8 cellular contexts compared by ENCODE assay signal in the genomic region with DNA sequence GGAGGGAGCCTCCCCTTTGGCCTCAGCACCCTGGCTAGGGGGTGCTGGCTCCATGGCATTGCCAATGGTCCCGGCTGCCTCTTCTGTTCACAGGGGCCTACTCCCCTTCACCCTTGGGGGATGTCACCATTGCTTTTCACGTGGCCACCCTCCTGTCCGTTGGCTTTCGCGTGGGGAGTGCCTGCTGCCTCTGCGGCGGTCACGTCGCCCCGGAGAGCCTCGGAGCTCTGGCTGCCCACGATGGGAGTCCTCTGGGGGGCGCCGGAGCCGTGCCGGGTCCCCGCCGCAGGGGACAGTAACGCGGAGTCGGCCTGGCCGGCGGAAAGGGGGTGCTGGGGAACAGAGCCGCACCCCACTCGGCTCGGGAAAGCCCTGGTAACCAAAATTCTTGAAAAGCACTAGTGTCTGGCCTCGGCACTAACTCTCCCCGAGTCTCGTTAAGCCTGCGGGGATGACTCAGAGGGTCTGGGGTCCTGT. TPM values are rescaled to one million over a fixed set of nuclear protein-coding genes. Genes with fewer than 3 reads are reported as not detected.
A peak's percentile ranks its signal among the peaks of the same experiment; 100 is the strongest.
DNase-seq lines count a peak whose midpoint lies in the region; ATAC-seq and TF ChIP-seq lines count a peak whose summit lies in the region.

No MANE protein-coding gene starts in this region.

- H3K9me3 ChIP-seq in CD4-positive, alpha-beta memory T cell (ENCODE audit: control insufficient read depth in 1 of 2, low read length in 2 of 2) = no peaks in the 10 kb centered on the region
- H3K9me3 ChIP-seq in endodermal cell (ENCODE audit: control insufficient read depth, low read length) = no peaks in the 10 kb centered on the region

- intact Hi-C loops in CD4-positive, alpha-beta memory T cell (cut with micrococcal nuclease) = loop anchor here (5.0 to 10.0 kb wide), 3 partner anchors 119 to 699 kb away; no protein-coding TSS in a partner anchor
- intact Hi-C loops in activated B cell treated with CpG ODN at 0.5 μM for 24 hours (cut with micrococcal nuclease) = loop anchor here (5.0 to 10.0 kb wide), 5 partner anchors 291 to 1579 kb away; partner anchors contain the start of genes PEX7, REPS1 and TNFAIP3

- peak overlapping the region; percentile 70 to 91 (median 75) for H3K27ac Mint-ChIP-seq in CD4-positive, alpha-beta memory T cell
- H3K27ac Mint-ChIP-seq in activated B cell treated with CpG ODN at 0.5 μM for 24 hours (peak overlapping the region; percentile 73), endodermal cell (peak overlapping the region; percentile 88)

- peak in 3 of 5 donors; percentile 4 to 62 (median 27) for DNase-seq in CD4-positive, alpha-beta memory T cell
- DNase-seq in activated B cell treated with CpG ODN at 0.5 μM for 24 hours (peak; percentile 43), endodermal cell (peak; percentile 74), mucosa of gallbladder (ENCODE audit: low spot score) (peak; percentile 25), NCI-H226 (no peak)

- H3K4me1 Mint-ChIP-seq in CD4-positive, alpha-beta memory T cell = peaks cover 13 to 25% (median 22%) of the 10 kb centered on the region in 4 donors
- H3K4me1 Mint-ChIP-seq in activated B cell treated with CpG ODN at 0.5 μM for 24 hours (peaks cover 20% of the 10 kb centered on the region), endodermal cell (peaks cover 13% of the 10 kb centered on the region)

- H3K27me3 ChIP-seq in CD4-positive, alpha-beta memory T cell (ENCODE audit: insufficient read depth, low read length) = no peaks in the 10 kb centered on the region
- H3K27me3 ChIP-seq in endodermal cell (ENCODE audit: control insufficient read depth, insufficient read depth, low read length, poor library complexity, severe bottlenecking) = no peaks in the 10 kb centered on the region

- peak overlapping the region; percentile 22 for H3K9ac ChIP-seq in endodermal cell (ENCODE audit: extremely low read depth, low read length, poor library complexity, severe bottlenecking)

- ATAC-seq in GM19438 (IDR thresholded peaks at IDR 0.05; ENCODE audit: low read depth, unreplicated experiment) (peak; percentile 20), activated B cell treated with CpG ODN at 0.5 μM for 24 hours (ENCODE audit: low read depth) (peak; percentile 5)

- 29 to 41% methylated on average over 12 to 30 of the region's 30 CpGs for WGBS in endodermal cell (ENCODE audit: insufficient coverage in 1 of 2, insufficient read length in 1 of 2), 2 experiments

- peaks cover 22% of the 10 kb centered on the region for H3K36me3 ChIP-seq in CD4-positive, alpha-beta memory T cell (ENCODE audit: insufficient read depth, low read length)
- H3K36me3 ChIP-seq in endodermal cell (ENCODE audit: control insufficient read depth, insufficient read depth, low read length) = peaks cover 28% of the 10 kb centered on the region

- POLR2A ChIA-PET in CD4-positive, alpha-beta memory T cell (lab: Charles Lee; ENCODE audit: partially characterized antibody) = interaction anchor here (1.0 to 3.3 kb wide), 4 partner anchors 31 to 370 kb away, joined by 3 to 30 read pairs (median 6); partner anchors contain the start of gene CCDC28A
- POLR2A ChIA-PET in activated B cell treated with CpG ODN at 0.5 μM for 24 hours (lab: Charles Lee) = interaction anchor here (0.6 to 3.1 kb wide), 3 partner anchors 9 to 971 kb away, joined by 3 to 17 read pairs (median 10); partner anchors contain the start of gene CITED2

- peak overlapping the region; percentile 72 for H3K27ac ChIP-seq in CD4-positive, alpha-beta memory T cell (ENCODE audit: low read depth, low read length)
- H3K27ac ChIP-seq in endodermal cell (ENCODE audit: low read depth, low read length) (no peak overlapping the region), temporal lobe (ENCODE audit: low read depth, low read length) (peak overlapping the region; percentile 30)

- TF ChIP-seq RAD21 in Ishikawa (IDR thresholded peaks at IDR 0.05; ENCODE audit: low read depth) = no peak; the same call in 1 of the 2 replicates

- peaks cover 22% of the 10 kb centered on the region for H3K4me1 ChIP-seq in CD4-positive, alpha-beta memory T cell (ENCODE audit: insufficient read depth, low read length)
- no peaks in the 10 kb centered on the region for H3K4me1 ChIP-seq in endodermal cell (ENCODE audit: control insufficient read depth, insufficient read depth, low read length)

- peaks cover 9 to 31% of the 10 kb centered on the region in 2 donors for H3K36me3 Mint-ChIP-seq in CD4-positive, alpha-beta memory T cell
- peaks cover 23% of the 10 kb centered on the region for H3K36me3 Mint-ChIP-seq in activated B cell treated with CpG ODN at 0.5 μM for 24 hours (ENCODE audit: low read depth)
- H3K36me3 Mint-ChIP-seq in endodermal cell (ENCODE audit: low read depth) = peaks cover 23% of the 10 kb centered on the region

- no peak for TF ChIP-seq EP300 in Ishikawa (IDR thresholded peaks at IDR 0.05; ENCODE audit: borderline replicate concordance)

- CTCF ChIA-PET in CD4-positive, alpha-beta memory T cell (lab: Charles Lee; ENCODE audit: partially characterized antibody) = interaction anchor here (0.9 to 3.6 kb wide), 10 partner anchors 9 to 287 kb away, joined by 3 to 17 read pairs (median 4); no protein-coding TSS in a partner anchor
- CTCF ChIA-PET in activated B cell treated with CpG ODN at 0.5 μM for 24 hours (lab: Charles Lee) = interaction anchor here (1.5 to 3.0 kb wide), 2 partner anchors 9 to 286 kb away, joined by 16 to 17 read pairs; no protein-coding TSS in a partner anchor

- H3K27me3 Mint-ChIP-seq in CD4-positive, alpha-beta memory T cell = no peaks in the 10 kb centered on the region
- H3K27me3 Mint-ChIP-seq in activated B cell treated with CpG ODN at 0.5 μM for 24 hours (no peaks in the 10 kb centered on the region), endodermal cell (ENCODE audit: insufficient read depth) (no peaks in the 10 kb centered on the region)

- H3K4me3 Mint-ChIP-seq in CD4-positive, alpha-beta memory T cell = peak overlapping the region; percentile 81 to 87 (median 84)
- peak overlapping the region; percentile 80 for H3K4me3 Mint-ChIP-seq in activated B cell treated with CpG ODN at 0.5 μM for 24 hours
- peak overlapping the region; percentile 90 for H3K4me3 Mint-ChIP-seq in endodermal cell

- TF ChIP-seq CTCF in activated B cell treated with CpG ODN at 0.5 μM for 24 hours (IDR thresholded peaks at IDR 0.05) (no peak), endodermal cell (conservative IDR thresholded peaks at IDR 0.05) (peak; percentile 51)

- no peaks in the 10 kb centered on the region for H3K9me3 Mint-ChIP-seq in CD4-positive, alpha-beta memory T cell
- H3K9me3 Mint-ChIP-seq in activated B cell treated with CpG ODN at 0.5 μM for 24 hours (no peaks in the 10 kb centered on the region), endodermal cell (no peaks in the 10 kb centered on the region)

- peak overlapping the region; percentile 2 to 73 for H3K4me3 ChIP-seq in CD4-positive, alpha-beta memory T cell (ENCODE audit: low read length in 2 of 2)
- peak overlapping the region; percentile 70 for H3K4me3 ChIP-seq in endodermal cell (ENCODE audit: low read length)

TF ChIP-seq in Ishikawa, 13 proteins besides CTCF, POLR2A, EP300 and RAD21:
- TF ChIP-seq ZBTB7A (IDR thresholded peaks at IDR 0.05; ENCODE audit: low read depth) = peak; percentile 23; the same call in 1 of the 2 replicates
- TF ChIP-seq, protein P1, sequence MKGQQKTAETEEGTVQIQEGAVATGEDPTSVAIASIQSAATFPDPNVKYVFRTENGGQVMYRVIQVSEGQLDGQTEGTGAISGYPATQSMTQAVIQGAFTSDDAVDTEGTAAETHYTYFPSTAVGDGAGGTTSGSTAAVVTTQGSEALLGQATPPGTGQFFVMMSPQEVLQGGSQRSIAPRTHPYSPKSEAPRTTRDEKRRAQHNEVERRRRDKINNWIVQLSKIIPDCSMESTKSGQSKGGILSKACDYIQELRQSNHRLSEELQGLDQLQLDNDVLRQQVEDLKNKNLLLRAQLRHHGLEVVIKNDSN (IDR thresholded peaks at IDR 0.05) = no peak

RNA-seq across cellular contexts. Expression of gene HEBP2, which starts 0.7 kb away (rescaled TPM):
- 10 to 100 TPM; 47.2 to 52.7 TPM for total RNA-seq in CD4-positive, alpha-beta memory T cell
- 10 to 100 TPM; 47.9 to 49.6 TPM for polyA plus RNA-seq in CD4-positive, alpha-beta memory T cell
- total RNA-seq in activated B cell treated with CpG ODN at 0.5 μM for 24 hours (26.2 and 32.7 TPM in 2 replicates), endodermal cell (10 to 100 TPM; 53.9 to 95.7 TPM), mucosa of gallbladder (93.7 TPM), temporal lobe (3.7 TPM)
- 43.0 TPM for polyA plus RNA-seq in endodermal cell (2013, experiment 1 of 2)
- 50.2 TPM for polyA plus RNA-seq in endodermal cell (2013, experiment 2 of 2)

RNA-seq across cellular contexts. Expression of gene SMIM28, which starts 25.7 kb away (rescaled TPM):
- total RNA-seq in CD4-positive, alpha-beta memory T cell = not detected
- polyA plus RNA-seq in CD4-positive, alpha-beta memory T cell = not detected
- total RNA-seq in activated B cell treated with CpG ODN at 0.5 μM for 24 hours (not detected in 2 replicates), endodermal cell (under 1 TPM in 1 of 2 donors, not detected in 1; 0.33 TPM), mucosa of gallbladder (not detected), temporal lobe (not detected)
- not detected for polyA plus RNA-seq in endodermal cell (2013, experiment 1 of 2)
- not detected for polyA plus RNA-seq in endodermal cell (2013, experiment 2 of 2)
